Comparison of ENCODE assay signal across 1 cellular context in genomic region chr4:123976875-123977274, GRCh38.
TF ChIP-seq lines count a peak whose summit lies in the region.

No MANE protein-coding gene starts in this region.

TF ChIP-seq in H1, 55 proteins besides CTCF, POLR2A, EP300 and RAD21 (continued from another document):
- TF ChIP-seq CHD7 (IDR thresholded peaks at IDR 0.05; ENCODE audit: insufficient replicate concordance, low read length) (no peak), POU5F1 (IDR thresholded peaks at IDR 0.05; ENCODE audit: low read depth, low read length) (no peak), RNF2 (IDR thresholded peaks at IDR 0.05; ENCODE audit: borderline replicate concordance, low read depth, low read length, missing control alignments, poor library complexity, severe bottlenecking) (no peak), NRF1 (IDR thresholded peaks at IDR 0.05; ENCODE audit: low read depth, low read length) (no peak), CBX5 (IDR thresholded peaks at IDR 0.05; ENCODE audit: low read depth, low read length) (no peak), GTF2F1 (IDR thresholded peaks at IDR 0.05; ENCODE audit: borderline replicate concordance, low read depth, low read length) (no peak), SIN3A (conservative IDR thresholded peaks at IDR 0.05 in 1 of 2, IDR thresholded peaks at IDR 0.05 in 1 of 2; ENCODE audit: low read depth in 1 of 2, low read length in 2 of 2) (no peak), SP4 (IDR thresholded peaks at IDR 0.05; ENCODE audit: low read length) (no peak), JUND (IDR thresholded peaks at IDR 0.05; ENCODE audit: low read length) (no peak), TBP (IDR thresholded peaks at IDR 0.05; ENCODE audit: low read depth, low read length) (no peak), ATF3 (IDR thresholded peaks at IDR 0.05; ENCODE audit: insufficient read depth, low read depth, low read length) (no peak)
